13 cellular contexts compared by ENCODE assay signal in the genomic region with DNA sequence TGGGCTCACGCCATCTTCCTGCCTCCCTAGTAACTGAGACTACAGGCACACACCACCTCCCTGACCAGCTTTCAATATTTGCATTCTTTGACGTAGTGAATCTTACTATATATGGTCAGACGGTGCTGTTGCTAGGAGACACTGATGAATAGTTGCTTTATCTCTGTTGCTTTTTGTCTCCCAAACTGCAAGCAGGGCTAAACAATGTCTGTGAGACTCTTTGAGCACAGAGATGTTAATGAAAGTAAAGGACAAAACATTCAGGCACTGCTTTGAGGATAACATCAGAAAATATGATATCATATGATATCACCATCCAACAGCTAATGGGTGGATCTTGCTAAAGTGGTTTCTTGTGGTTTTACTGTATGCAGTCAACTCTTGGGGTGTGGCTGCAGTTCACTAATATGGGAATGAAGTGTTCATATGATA. TPM values are rescaled to one million over a fixed set of nuclear protein-coding genes. Genes with fewer than 3 reads are reported as not detected.
DNase-seq lines count a peak whose midpoint lies in the region; ATAC-seq and TF ChIP-seq lines count a peak whose summit lies in the region.
"Had no signal": no experiment of that assay in that cellular context is flagged by ENCODE, and none has a peak within 500 bp of the region (broad histone marks: within the 10 kb centered on the region; RNA-seq: fewer than 3 reads in every experiment).

No MANE protein-coding gene starts in this region.

- CTCF ChIA-PET in activated CD4-positive, alpha-beta T cell treated with anti-CD3 and anti-CD28 coated beads, Interleukin-2, amount 10 ng/mL, durations not matched to agents 7 days and 5 days (lab: Charles Lee): interaction anchor here (0.6 to 1.2 kb wide), 2 partner anchors 14 to 68 kb away, joined by 3 read pairs; no protein-coding TSS in a partner anchor

- ATAC-seq in natural killer cell: peak; percentile 60 to 69 (median 60)
- ATAC-seq: gastroesophageal sphincter had no signal

- peak overlapping the region; percentile 65 for H3K27ac Mint-ChIP-seq in activated CD4-positive, alpha-beta T cell treated with anti-CD3 and anti-CD28 coated beads, Interleukin-2, amount 10 ng/mL, durations not matched to agents 7 days and 5 days
- H3K27ac Mint-ChIP-seq in natural killer cell: peak overlapping the region; percentile 45 to 63

- TF ChIP-seq CTCF in astrocyte of the spinal cord (IDR thresholded peaks at IDR 0.05; ENCODE audit: low read depth, low read length): no peak
- TF ChIP-seq CTCF in natural killer cell (IDR thresholded peaks at IDR 0.05): no peak

- H3K4me1 Mint-ChIP-seq in activated CD4-positive, alpha-beta T cell treated with anti-CD3 and anti-CD28 coated beads, Interleukin-2, amount 10 ng/mL, durations not matched to agents 7 days and 5 days: peaks cover 42% of the 10 kb centered on the region
- peaks cover 11 to 17% of the 10 kb centered on the region in 2 donors for H3K4me1 Mint-ChIP-seq in natural killer cell

- H3K4me3 ChIP-seq in astrocyte of the spinal cord (ENCODE audit: low read depth, low read length): no peak overlapping the region
- H3K4me3 ChIP-seq: gastroesophageal sphincter had no signal

- H3K9me3 Mint-ChIP-seq in activated CD4-positive, alpha-beta T cell treated with anti-CD3 and anti-CD28 coated beads, Interleukin-2, amount 10 ng/mL, durations not matched to agents 7 days and 5 days: peaks cover 24% of the 10 kb centered on the region
- peaks cover 3 to 10% of the 10 kb centered on the region in 2 donors for H3K9me3 Mint-ChIP-seq in natural killer cell

- H3K36me3 Mint-ChIP-seq in activated CD4-positive, alpha-beta T cell treated with anti-CD3 and anti-CD28 coated beads, Interleukin-2, amount 10 ng/mL, durations not matched to agents 7 days and 5 days (ENCODE audit: low read depth): peaks cover 27% of the 10 kb centered on the region
- peaks cover 8% of the 10 kb centered on the region for H3K36me3 Mint-ChIP-seq in natural killer cell

- intact Hi-C loops in natural killer cell (cut with micrococcal nuclease): no loop called here

- POLR2A ChIA-PET in activated CD4-positive, alpha-beta T cell treated with anti-CD3 and anti-CD28 coated beads, Interleukin-2, amount 10 ng/mL, durations not matched to agents 7 days and 5 days (lab: Charles Lee): no interaction called here

- DNase-seq in activated CD4-positive, alpha-beta T cell treated with anti-CD3 and anti-CD28 coated beads, Interleukin-2, amount 10 ng/mL, durations not matched to agents 7 days and 5 days: peak; percentile 25
- DNase-seq in activated CD4-positive, alpha-beta T cell treated with anti-CD3 and anti-CD28 coated beads for 4 hours: no peak
- DNase-seq in OCI-M1 (lab: John Stamatoyannopoulos, UW) (peak; percentile 64), astrocyte of the spinal cord (ENCODE audit: low read depth, low spot score) (peak; percentile 27), natural killer cell (no peak), NCI-H446 treated with DMSO at 0.1 percent for 48 hours (lab: John Stamatoyannopoulos, UW) (no peak), MV-4-11 (lab: John Stamatoyannopoulos, UW) (no peak), dedifferentiated amniotic fluid mesenchymal stem cell (ENCODE audit: extremely low spot score) (no peak)
- DNase-seq: ACHN, anterior cingulate cortex, Kasumi-1, SW 1271 had no signal

- in situ Hi-C loops in astrocyte of the spinal cord (cut with HindIII; ENCODE audit: low sequenced_read_pairs): no loop called here

- H3K4me3 Mint-ChIP-seq in activated CD4-positive, alpha-beta T cell treated with anti-CD3 and anti-CD28 coated beads, Interleukin-2, amount 10 ng/mL, durations not matched to agents 7 days and 5 days: no peak overlapping the region
- no peak overlapping the region for H3K4me3 Mint-ChIP-seq in natural killer cell

- H3K27me3 Mint-ChIP-seq in activated CD4-positive, alpha-beta T cell treated with anti-CD3 and anti-CD28 coated beads, Interleukin-2, amount 10 ng/mL, durations not matched to agents 7 days and 5 days: peaks cover 3% of the 10 kb centered on the region
- H3K27me3 Mint-ChIP-seq in natural killer cell (ENCODE audit: low read depth in 2 of 2): peaks cover 0 to under 1% of the 10 kb centered on the region in 2 donors

RNA-seq across cellular contexts. Expression of a gene that starts 43.0 kb away (rescaled TPM):
- total RNA-seq in activated CD4-positive, alpha-beta T cell treated with anti-CD3 and anti-CD28 coated beads, Interleukin-2, amount 10 ng/mL, durations not matched to agents 7 days and 5 days: 10 to 100 TPM; 18.6 to 23.0 TPM
- 10 to 100 TPM in 1 of 3 donors, 1 to 10 TPM in 2; 8.4 to 25.6 (median 9.8) TPM for total RNA-seq in natural killer cell

Comparison
In these comparisons a context has a peak if more than half of its experiments do, and no peak if none do; other contexts are left out.
1. DNase-seq: peak in activated CD4-positive, alpha-beta T cell treated with anti-CD3 and anti-CD28 coated beads, Interleukin-2, amount 10 ng/mL, durations not matched to agents 7 days and 5 days (single experiment), OCI-M1 (single experiment) and astrocyte of the spinal cord (single experiment); none in activated CD4-positive, alpha-beta T cell treated with anti-CD3 and anti-CD28 coated beads for 4 hours (0 of 2), natural killer cell (single experiment), NCI-H446 treated with DMSO at 0.1 percent for 48 hours (single experiment), MV-4-11 (single experiment) and dedifferentiated amniotic fluid mesenchymal stem cell (single experiment).